In genomic region chr11:47408598-47409439, GRCh38 we compare ENCODE assay signal across 8 cellular contexts. TPM values are rescaled to one million over a fixed set of nuclear protein-coding genes. Genes with fewer than 3 reads are reported as not detected.
DNase-seq lines count a peak whose midpoint lies in the region; ATAC-seq and TF ChIP-seq lines count a peak whose summit lies in the region.

No MANE protein-coding gene starts in this region.

- H3K4me1 ChIP-seq in IMR-90 (ENCODE audit: control insufficient read depth, insufficient read depth, low read length) (peaks cover 28% of the 10 kb centered on the region), ascending aorta (peaks cover 10 to 34% of the 10 kb centered on the region in 2 donors), hepatocyte (ENCODE audit: insufficient read depth) (peaks cover 19% of the 10 kb centered on the region), gastrocnemius medialis (peaks cover 21 to 31% of the 10 kb centered on the region in 2 donors)

- peaks cover 8% of the 10 kb centered on the region; the same call in 1 of the 2 replicates for H3K9me1 ChIP-seq in IMR-90 (ENCODE audit: insufficient read depth, low read length)

- H4K20me1 ChIP-seq in IMR-90 (ENCODE audit: insufficient read depth, low read length) (0 out of 2 replicates have a peak, but pooled peaks cover 24% of the 10 kb centered on the region), hepatocyte (ENCODE audit: insufficient read depth, poor library complexity, severe bottlenecking) (no peaks in the 10 kb centered on the region)

- H3K4me3 ChIP-seq in IMR-90 (ENCODE audit: insufficient read depth, low read depth, low read length) (peak overlapping the region; percentile 82), ascending aorta (peak overlapping the region; percentile 82 to 87), hepatocyte (peak overlapping the region; percentile 84), gastrocnemius medialis (peak overlapping the region; percentile 68 to 97 (median 90))

- H2BK120ac ChIP-seq in IMR-90 (ENCODE audit: low read depth, low read length): peak overlapping the region; percentile 89

- TSS peak; percentile 62 for BruUV-seq in IMR-90 (replicated peaks; lab: Mats Ljungman, UMichigan)

- peaks cover 0 to 48% of the 10 kb centered on the region in 2 experiments; a peak in 3 of 4 replicates for H3K79me1 ChIP-seq in IMR-90 (ENCODE audit: low read depth in 1 of 2, low read length in 2 of 2)

- CTCF ChIA-PET in IMR-90 (lab: Yijun Ruan, JAX): no interaction called here

- H4K5ac ChIP-seq in IMR-90 (ENCODE audit: low read depth, low read length): peak overlapping the region; percentile 82

- H2AFZ ChIP-seq in IMR-90 (replicated peaks; ENCODE audit: low read length, poor library complexity) (peak overlapping the region; percentile 91), hepatocyte (peak overlapping the region; percentile 91)

- peak overlapping the region; percentile 9; the same call in 1 of the 2 replicates for H2BK20ac ChIP-seq in IMR-90 (ENCODE audit: low read depth, low read length)

- no peaks in the 10 kb centered on the region for H3K9me2 ChIP-seq in hepatocyte (replicated peaks; ENCODE audit: insufficient read depth)

- peak overlapping the region; percentile 100 for H2AK9ac ChIP-seq in IMR-90 (replicated peaks; ENCODE audit: low read depth, low read length, poor library complexity)

- peak overlapping the region; percentile 94 for H2BK5ac ChIP-seq in IMR-90 (ENCODE audit: low read depth, low read length, poor library complexity, severe bottlenecking)

- H3K9me3 ChIP-seq in IMR-90 (ENCODE audit: control insufficient read depth, insufficient read depth, low read length) (no peaks in the 10 kb centered on the region), ascending aorta (no peaks in the 10 kb centered on the region), hepatocyte (ENCODE audit: low read depth) (no peaks in the 10 kb centered on the region), gastrocnemius medialis (no peaks in the 10 kb centered on the region)

- peak overlapping the region; percentile 57; the same call in 2 of the 3 replicates for H2BK15ac ChIP-seq in IMR-90 (ENCODE audit: low read depth, low read length)

- intact Hi-C loops in IMR-90 (cut with micrococcal nuclease): loop anchor here (1.0 to 5.0 kb wide), 4 partner anchors 35 to 208 kb away; partner anchors contain the start of gene NR1H3
- intact Hi-C loops in ascending aorta (cut with DNase I): loop anchor here (1.0 to 5.0 kb wide), 8 partner anchors 17 to 1492 kb away; partner anchors contain the start of genes ARFGAP2, FNBP4, KBTBD4 and NDUFS3
- intact Hi-C loops in gastrocnemius medialis (cut with DNase I; ENCODE audit: low total_unique reads): loop anchor here (1.0 to 5.0 kb wide), 9 partner anchors 17 to 232 kb away; partner anchors contain the start of genes ACP2, ARFGAP2, CELF1 and DDB2

- peak; percentile 13 for ATAC-seq in IMR-90 (ENCODE audit: low read depth)
- peak; percentile 15 to 18 for ATAC-seq in gastrocnemius medialis
- ATAC-seq in GM19467 (IDR thresholded peaks at IDR 0.05; ENCODE audit: unreplicated experiment): no peak

- H3K14ac ChIP-seq in IMR-90 (replicated peaks; ENCODE audit: low read depth, low read length): peak overlapping the region; percentile 100

- peak overlapping the region; percentile 94 to 95 for H4K8ac ChIP-seq in IMR-90 (ENCODE audit: low read depth in 2 of 2, low read length in 2 of 2)

- peak overlapping the region; percentile 99 for H3K4ac ChIP-seq in IMR-90 (ENCODE audit: low read depth, low read length)

- TF ChIP-seq RAD21 in IMR-90 (IDR thresholded peaks at IDR 0.05; ENCODE audit: low read length): peak; percentile 29; the same call in 1 of the 2 replicates

- dilution Hi-C loops in IMR-90 (cut with HindIII; ENCODE audit: low sequenced_read_pairs, unreplicated experiment): no loop called here

- H2AK5ac ChIP-seq in IMR-90 (ENCODE audit: low read depth, low read length): peak overlapping the region; percentile 99

- H3K79me2 ChIP-seq in hepatocyte: peaks cover 18% of the 10 kb centered on the region

- H3K23ac ChIP-seq in IMR-90 (ENCODE audit: low read depth, low read length): peak overlapping the region; percentile 97

- in situ Hi-C loops in IMR-90 (cut with MboI; ENCODE audit: low sequenced_read_pairs): no loop called here
- in situ Hi-C loops in gastrocnemius medialis (cut with MboI; ENCODE audit: low sequenced_read_pairs in 4 of 4): loop anchor here in 1 of 4 donors (5.0 kb wide), 1 partner anchor 37 kb away; no protein-coding TSS in a partner anchor

- peak overlapping the region; percentile 88 for H3K18ac ChIP-seq in IMR-90 (ENCODE audit: low read depth, low read length)

- H3K36me3 ChIP-seq in IMR-90 (ENCODE audit: control insufficient read depth, insufficient read depth, low read length) (peaks cover 27% of the 10 kb centered on the region), ascending aorta (peaks cover 26 to 29% of the 10 kb centered on the region in 2 donors), hepatocyte (replicated peaks; ENCODE audit: insufficient read depth, low read depth) (no peaks in the 10 kb centered on the region), gastrocnemius medialis (peaks cover 0 to 8% of the 10 kb centered on the region in 2 donors)

- H3K27me3 ChIP-seq in IMR-90 (ENCODE audit: control insufficient read depth, insufficient read depth, low read length): no peaks in the 10 kb centered on the region
- no peaks in the 10 kb centered on the region for H3K27me3 ChIP-seq in ascending aorta
- H3K27me3 ChIP-seq in hepatocyte: no peaks in the 10 kb centered on the region
- no peaks in the 10 kb centered on the region for H3K27me3 ChIP-seq in gastrocnemius medialis

- TF ChIP-seq POLR2A in IMR-90 (IDR thresholded peaks at IDR 0.05; ENCODE audit: low read depth, low read length): peak; percentile 91
- TF ChIP-seq POLR2A in gastrocnemius medialis (IDR thresholded peaks at IDR 0.05): no peak

- H3K9ac ChIP-seq in IMR-90 (ENCODE audit: low read depth, low read length): peak overlapping the region; percentile 97

- H4K91ac ChIP-seq in IMR-90 (ENCODE audit: insufficient read depth, low read depth, low read length): peak overlapping the region; percentile 98

- TF ChIP-seq CTCF in IMR-90 (conservative IDR thresholded peaks at IDR 0.05; ENCODE audit: low read depth, low read length): no peak
- no peak for TF ChIP-seq CTCF in ascending aorta (IDR thresholded peaks at IDR 0.05)
- TF ChIP-seq CTCF in hepatocyte (IDR thresholded peaks at IDR 0.05; ENCODE audit: poor library complexity): no peak
- no peak for TF ChIP-seq CTCF in gastrocnemius medialis (IDR thresholded peaks at IDR 0.05 in 4 of 5, conservative IDR thresholded peaks at IDR 0.05 in 1 of 5)

- DNase-seq in NCI-H1417 (lab: John Stamatoyannopoulos, UW) (peak in 2 of 3 experiments; percentile 65), NCI-H1417 treated with DMSO at 0.1 percent for 48 hours (lab: John Stamatoyannopoulos, UW) (no peak), IMR-90 (peak; percentile 87), ascending aorta (ENCODE audit: low spot score in 2 of 2) (peak in 1 of 2 donors; percentile 82), hepatocyte (ENCODE audit: low spot score) (peak; percentile 71), gastrocnemius medialis (peak; percentile 30 to 49), cortex of kidney (lab: John Stamatoyannopoulos, UW) (no peak)

- peak overlapping the region; percentile 93 for H3K56ac ChIP-seq in IMR-90 (ENCODE audit: extremely low read depth, insufficient read depth, low read length)

- H3K27ac ChIP-seq in IMR-90 (ENCODE audit: insufficient read depth, low read length) (peak overlapping the region; percentile 98), ascending aorta (peak overlapping the region; percentile 95 to 99), hepatocyte (peak overlapping the region; percentile 96), gastrocnemius medialis (peak overlapping the region; percentile 89 to 98 (median 94))

- WGBS in IMR-90 (ENCODE audit: extremely low coverage in 2 of 2, insufficient read length in 1 of 2), 2 experiments: 2% methylated on average over 22 of the region's 50 CpGs; no CpG with 5 or more reads in 1 of the 2 experiments
- 15% methylated on average over 13 of the region's 50 CpGs for WGBS in hepatocyte (ENCODE audit: low lambda C conversion rate, missing lambda C conversion rate)

- H3K4me2 ChIP-seq in IMR-90 (ENCODE audit: low read depth, low read length): peak overlapping the region; percentile 86
- H3K4me2 ChIP-seq in hepatocyte: peak overlapping the region; percentile 97

- POLR2A ChIA-PET in IMR-90 (lab: Charles Lee; ENCODE audit: unreplicated experiment): no interaction called here

RNA-seq across cellular contexts. Expression of gene SLC39A13, which starts 0.4 kb away (rescaled TPM):
- 29.2 and 32.4 TPM in 2 replicates for total RNA-seq in IMR-90 (2012; rRNA removed)
- 144 and 164 TPM in 2 replicates for polyA plus RNA-seq in IMR-90 (2012; rRNA removed)
- 96.1 and 190 TPM in 2 replicates for polyA plus RNA-seq in IMR-90 (2012; cell fraction: cytosol; rRNA removed)
- polyA plus RNA-seq in IMR-90 (2012; cell fraction: nucleus; rRNA removed; ENCODE audit: low replicate concordance): 451 and 1,131 TPM in 2 replicates
- 246 TPM for total RNA-seq in ascending aorta
- 60.8 and 72.3 TPM in 2 replicates for total RNA-seq in hepatocyte
- polyA plus RNA-seq in hepatocyte: 118 and 119 TPM in 2 replicates
- 10 to 100 TPM; 16.8 to 48.9 (median 25.6) TPM for total RNA-seq in gastrocnemius medialis

RNA-seq across cellular contexts. Expression of gene PSMC3, which starts 17.4 kb away (rescaled TPM):
- total RNA-seq in IMR-90 (2012; rRNA removed) (238 and 484 TPM in 2 replicates), ascending aorta (34.8 TPM), hepatocyte (95.8 and 103 TPM in 2 replicates), gastrocnemius medialis (100 to 1,000 TPM; 243 to 350 (median 329) TPM)
- polyA plus RNA-seq in IMR-90 (2012; rRNA removed) (253 TPM in 2 replicates), hepatocyte (142 and 159 TPM in 2 replicates)
- 146 and 163 TPM in 2 replicates for polyA plus RNA-seq in IMR-90 (2012; cell fraction: cytosol; rRNA removed)
- 79.5 and 128 TPM in 2 replicates for polyA plus RNA-seq in IMR-90 (2012; cell fraction: nucleus; rRNA removed; ENCODE audit: low replicate concordance)

RNA-seq across cellular contexts. Expression of gene SPI1, which starts 30.5 kb away (rescaled TPM):
- total RNA-seq in IMR-90 (2012; rRNA removed): not detected in 2 replicates
- not detected in 2 replicates for polyA plus RNA-seq in IMR-90 (2012; rRNA removed)
- polyA plus RNA-seq in IMR-90 (2012; cell fraction: cytosol; rRNA removed): 0.03 TPM in 1 of 2 replicates, not detected in the other
- polyA plus RNA-seq in IMR-90 (2012; cell fraction: nucleus; rRNA removed; ENCODE audit: low replicate concordance): not detected in 2 replicates
- total RNA-seq in ascending aorta: 98.2 TPM
- total RNA-seq in hepatocyte: 0.13 and 1.1 TPM in 2 replicates
- polyA plus RNA-seq in hepatocyte: 2.0 and 3.3 TPM in 2 replicates
- total RNA-seq in gastrocnemius medialis: 1 to 10 TPM in 3 of 4 donors, under 1 TPM in 1; 0.44 to 7.0 (median 4.2) TPM

RNA-seq across cellular contexts. Expression of gene RAPSN, which starts 40.1 kb away (rescaled TPM):
- total RNA-seq in IMR-90 (2012; rRNA removed) (not detected in 2 replicates), ascending aorta (not detected), hepatocyte (0.44 TPM in 1 of 2 replicates, not detected in the other), gastrocnemius medialis (10 to 100 TPM; 48.9 to 68.6 (median 59.4) TPM)
- polyA plus RNA-seq in IMR-90 (2012; rRNA removed) (0.03 and 0.09 TPM in 2 replicates), hepatocyte (0.34 and 0.46 TPM in 2 replicates)
- polyA plus RNA-seq in IMR-90 (2012; cell fraction: cytosol; rRNA removed): 0.03 and 0.08 TPM in 2 replicates
- polyA plus RNA-seq in IMR-90 (2012; cell fraction: nucleus; rRNA removed; ENCODE audit: low replicate concordance): 0.19 and 0.51 TPM in 2 replicates

RNA-seq across cellular contexts. Expression of gene MYBPC3, which starts 56.3 kb away (rescaled TPM):
- total RNA-seq in IMR-90 (2012; rRNA removed): not detected in 2 replicates
- not detected in 2 replicates for polyA plus RNA-seq in IMR-90 (2012; rRNA removed)
- not detected in 2 replicates for polyA plus RNA-seq in IMR-90 (2012; cell fraction: cytosol; rRNA removed)
- polyA plus RNA-seq in IMR-90 (2012; cell fraction: nucleus; rRNA removed; ENCODE audit: low replicate concordance): not detected in 2 replicates
- not detected for total RNA-seq in ascending aorta
- 0.68 and 1.4 TPM in 2 replicates for total RNA-seq in hepatocyte
- 0.51 and 0.75 TPM in 2 replicates for polyA plus RNA-seq in hepatocyte
- under 1 TPM in 1 of 4 donors, not detected in 3; 0.07 TPM for total RNA-seq in gastrocnemius medialis

Comparison
In these comparisons a context has a peak if more than half of its experiments do, and no peak if none do; other contexts are left out.
1. DNase-seq: peak in NCI-H1417 (2 of 3), IMR-90 (single experiment), hepatocyte (single experiment) and gastrocnemius medialis (2 of 2); none in NCI-H1417 treated with DMSO at 0.1 percent for 48 hours (single experiment) and cortex of kidney (single experiment).
2. RNA of gene SPI1, which starts 30.5 kb away (total RNA-seq): 98.2 TPM in ascending aorta (single experiment); 0.44 to 7.0 TPM in gastrocnemius medialis, 0.13 to 1.1 TPM in hepatocyte and not detected in IMR-90; every median in the first group is over 10 times any median in the second.
3. Peak in every context shown above with its lines, with median percentiles within 50 percentile points of each other: H3K27ac ChIP-seq and H3K4me3 ChIP-seq.